Comparison of ENCODE assay signal across 7 cellular contexts in genomic region chr1:50942334-50942733, GRCh38.
"Had no signal": no experiment of that assay in that cellular context is flagged by ENCODE, and none has a peak within 500 bp of the region (broad histone marks: within the 10 kb centered on the region; RNA-seq: fewer than 3 reads in every experiment).

No MANE protein-coding gene starts in this region.

- ATAC-seq: GM12878 had no signal

- DNase-seq: GDM1, GF-D8 had no signal

- H3K4me3 ChIP-seq: GM12878 had no signal

- FAIRE-seq: G401.6, GM12878, GM12891, GM18507, GM19239 had no signal
